9 cellular contexts compared by ENCODE assay signal in genomic region chr22:28802595-28803087, GRCh38. TPM values are rescaled to one million over a fixed set of nuclear protein-coding genes. Genes with fewer than 3 reads are reported as not detected.
A peak's percentile ranks its signal among the peaks of the same experiment; 100 is the strongest.
DNase-seq lines count a peak whose midpoint lies in the region; ATAC-seq and TF ChIP-seq lines count a peak whose summit lies in the region.
"Had no signal": no experiment of that assay in that cellular context is flagged by ENCODE, and none has a peak within 500 bp of the region (broad histone marks: within the 10 kb centered on the region; RNA-seq: fewer than 3 reads in every experiment).

No MANE protein-coding gene starts in this region.

- peak overlapping the region; percentile 98; the same call in 1 of the 2 replicates for H3K4me3 ChIP-seq in GM08714 (ENCODE audit: low read length)
- H3K4me3 ChIP-seq in NB4 (ENCODE audit: low read depth, low read length) = peak overlapping the region; percentile 91
- no peak overlapping the region for H3K4me3 ChIP-seq in coronary artery
- no peak overlapping the region for H3K4me3 ChIP-seq in gastrocnemius medialis

- TF ChIP-seq CTCF in NB4 (IDR thresholded peaks at IDR 0.05; ENCODE audit: low read depth, low read length) = no peak
- TF ChIP-seq CTCF in coronary artery (IDR thresholded peaks at IDR 0.05) = no peak
- no peak for TF ChIP-seq CTCF in gastrocnemius medialis (IDR thresholded peaks at IDR 0.05 in 4 of 5, conservative IDR thresholded peaks at IDR 0.05 in 1 of 5)

- H3K27ac ChIP-seq in coronary artery (peak overlapping the region; percentile 13 to 52), gastrocnemius medialis (peak overlapping the region in 3 of 4 donors; percentile 10 to 99 (median 30))

- DNase-seq in NB4 (ENCODE audit: low read depth) (peak; percentile 57), coronary artery (ENCODE audit: low spot score) (no peak), gastrocnemius medialis (no peak), activated gamma-delta T cell treated with Interleukin-2 at 50 U/mL for 16 hours (no peak)
- DNase-seq: activated CD4-positive, alpha-beta T cell treated with anti-CD3 and anti-CD28 coated beads, Interleukin-2, amount 50 U/mL, for 4 hours; MG63 had no signal

- H3K36me3 ChIP-seq in gastrocnemius medialis = peaks cover 0 to 4% of the 10 kb centered on the region in 2 donors

- peaks cover 25 to 27% of the 10 kb centered on the region in 2 donors for H3K4me1 ChIP-seq in gastrocnemius medialis

- ATAC-seq in gastrocnemius medialis = no peak
- no peak for ATAC-seq in HG03108 (IDR thresholded peaks at IDR 0.05; ENCODE audit: unreplicated experiment)
- no peak for ATAC-seq in HG02884 (IDR thresholded peaks at IDR 0.05; ENCODE audit: unreplicated experiment)

- no peaks in the 10 kb centered on the region for H3K9me3 ChIP-seq in gastrocnemius medialis
- H3K9me3 ChIP-seq: MG63 had no signal

- intact Hi-C loops in gastrocnemius medialis (cut with DNase I; ENCODE audit: low total_unique reads) = loop anchor here (5.0 kb wide), 2 partner anchors 230 to 800 kb away; partner anchors contain the start of gene NF2

- in situ Hi-C loops in gastrocnemius medialis (cut with MboI; ENCODE audit: low sequenced_read_pairs in 4 of 4) = no loop called here

- no peak for TF ChIP-seq POLR2A in NB4 (IDR thresholded peaks at IDR 0.05; ENCODE audit: extremely low read depth, insufficient read length)
- TF ChIP-seq POLR2A in gastrocnemius medialis (IDR thresholded peaks at IDR 0.05) = no peak

- no peaks in the 10 kb centered on the region for H3K27me3 ChIP-seq in gastrocnemius medialis
- H3K27me3 ChIP-seq: MG63 had no signal

RNA-seq across cellular contexts. Expression of gene XBP1, which starts 2.3 kb away (rescaled TPM):
- total RNA-seq in gastrocnemius medialis = 100 to 1,000 TPM in 3 of 4 donors, 10 to 100 TPM in 1; 66.0 to 403 (median 115) TPM

RNA-seq across cellular contexts. Expression of gene CCDC117, which starts 30.1 kb away (rescaled TPM):
- total RNA-seq in gastrocnemius medialis = 10 to 100 TPM; 23.2 to 40.1 (median 30.5) TPM

Comparison
In these comparisons a context has a peak if more than half of its experiments do, and no peak if none do; other contexts are left out.
1. H3K4me3 ChIP-seq: peak in GM08714 (single experiment) and NB4 (single experiment); none in coronary artery (single experiment) and gastrocnemius medialis (0 of 4).